ENCODE assay signal across 19 cellular contexts in genomic region chr4:122703868-122704267, GRCh38. TPM values are rescaled to one million over a fixed set of nuclear protein-coding genes. Genes with fewer than 3 reads are reported as not detected.
DNase-seq lines count a peak whose midpoint lies in the region; ATAC-seq and TF ChIP-seq lines count a peak whose summit lies in the region.
"Had no signal": no experiment of that assay in that cellular context is flagged by ENCODE, and none has a peak within 500 bp of the region (broad histone marks: within the 10 kb centered on the region; RNA-seq: fewer than 3 reads in every experiment).

No MANE protein-coding gene starts in this region.

- H3K27ac ChIP-seq in left ventricle myocardium inferior (replicated peaks) = no peak overlapping the region
- H3K27ac ChIP-seq: suprapubic skin, uterus had no signal

- H3K4me1 ChIP-seq in left ventricle myocardium inferior (peaks cover 39% of the 10 kb centered on the region), NT2/D1 (ENCODE audit: insufficient read depth, insufficient read length) (no peaks in the 10 kb centered on the region)
- H3K4me1 ChIP-seq: suprapubic skin had no signal

- H3K27me3 ChIP-seq in left ventricle myocardium inferior (ENCODE audit: low read depth) (no peaks in the 10 kb centered on the region), NT2/D1 (ENCODE audit: insufficient read depth, insufficient read length) (no peaks in the 10 kb centered on the region)
- H3K27me3 ChIP-seq: suprapubic skin, uterus had no signal

- H3K4me3 ChIP-seq in left ventricle myocardium inferior = peak overlapping the region; percentile 65
- H3K4me3 ChIP-seq in NT2/D1 (ENCODE audit: insufficient read length, low read depth) = no peak overlapping the region
- H3K4me3 ChIP-seq in choroid plexus epithelial cell (ENCODE audit: low read depth, low read length) = no peak overlapping the region
- H3K4me3 ChIP-seq: suprapubic skin, uterus had no signal

- DNase-seq in left ventricle myocardium inferior (no peak), Right ventricle myocardium inferior (ENCODE audit: missing footprints) (no peak), NT2/D1 (ENCODE audit: low read depth, low spot score) (peak; percentile 27), choroid plexus epithelial cell (ENCODE audit: low read depth) (peak; percentile 34), posterior vena cava (ENCODE audit: low spot score) (no peak), NCI-H2107 (lab: John Stamatoyannopoulos, UW) (no peak)
- DNase-seq in effector CD8-positive, alpha-beta T cell (lab: John Stamatoyannopoulos, UW) = no peak
- DNase-seq: activated CD4-positive, alpha-beta T cell treated with anti-CD3 and anti-CD28 coated beads, Interleukin-2, amount 50 U/mL, for 1 hour; activated CD8-positive, alpha-beta memory T cell treated with anti-CD3 and anti-CD28 coated beads, Interleukin-2, amount 50 U/mL, for 4 hours; activated effector memory CD4-positive, alpha-beta T cell treated with anti-CD3 and anti-CD28 coated beads, Interleukin-2, amount 50 U/mL, for 16 hours; CD8-positive, alpha-beta T cell; HCEC 1CT; IMR-90; MM.1S; NCI-H187; NCI-H69; uterus had no signal

- H3K9me3 ChIP-seq in left ventricle myocardium inferior (replicated peaks) (no peaks in the 10 kb centered on the region), NT2/D1 (ENCODE audit: insufficient read depth, low read length) (no peaks in the 10 kb centered on the region)
- H3K9me3 ChIP-seq: suprapubic skin, uterus had no signal

- ATAC-seq in Right ventricle myocardium inferior (no peak), GM19395 (IDR thresholded peaks at IDR 0.05; ENCODE audit: unreplicated experiment) (no peak)
- ATAC-seq: CD8-positive, alpha-beta T cell had no signal

- H3K9ac ChIP-seq in NT2/D1 (ENCODE audit: insufficient read length, low read depth) = no peak overlapping the region

- intact Hi-C loops in left ventricle myocardium inferior (cut with micrococcal nuclease) (loop anchor here (10.0 kb wide), 1 partner anchor 109 kb away; no protein-coding TSS in a partner anchor), Right ventricle myocardium inferior (cut with DNase I) (no loop called here), posterior vena cava (cut with DNase I) (loop anchor here in 1 of 2 donors (10.0 kb wide), 1 partner anchor 99 kb away; no protein-coding TSS in a partner anchor)

- peaks cover 8% of the 10 kb centered on the region for H3K36me3 ChIP-seq in left ventricle myocardium inferior
- H3K36me3 ChIP-seq in NT2/D1 (ENCODE audit: insufficient read depth, insufficient read length, low read length) = no peaks in the 10 kb centered on the region
- H3K36me3 ChIP-seq: suprapubic skin, uterus had no signal

- TF ChIP-seq CTCF in left ventricle myocardium inferior (IDR thresholded peaks at IDR 0.05; ENCODE audit: borderline replicate concordance) (no peak), choroid plexus epithelial cell (conservative IDR thresholded peaks at IDR 0.05; ENCODE audit: low read depth, low read length) (no peak)

RNA-seq across cellular contexts. Expression of gene BBS12, which starts 28.6 kb away (rescaled TPM):
- total RNA-seq in left ventricle myocardium inferior = 5.4 TPM
- 6.8 TPM for total RNA-seq in Right ventricle myocardium inferior
- 1 to 10 TPM; 3.1 to 3.8 TPM for total RNA-seq in posterior vena cava

Comparison
In these comparisons a context has a peak if more than half of its experiments do, and no peak if none do; other contexts are left out.
1. DNase-seq: peak in NT2/D1 (single experiment) and choroid plexus epithelial cell (single experiment); none in left ventricle myocardium inferior (single experiment), Right ventricle myocardium inferior (single experiment), effector CD8-positive, alpha-beta T cell (single experiment), posterior vena cava (single experiment) and NCI-H2107 (single experiment).